8 cellular contexts compared by ENCODE assay signal in the genomic region with DNA sequence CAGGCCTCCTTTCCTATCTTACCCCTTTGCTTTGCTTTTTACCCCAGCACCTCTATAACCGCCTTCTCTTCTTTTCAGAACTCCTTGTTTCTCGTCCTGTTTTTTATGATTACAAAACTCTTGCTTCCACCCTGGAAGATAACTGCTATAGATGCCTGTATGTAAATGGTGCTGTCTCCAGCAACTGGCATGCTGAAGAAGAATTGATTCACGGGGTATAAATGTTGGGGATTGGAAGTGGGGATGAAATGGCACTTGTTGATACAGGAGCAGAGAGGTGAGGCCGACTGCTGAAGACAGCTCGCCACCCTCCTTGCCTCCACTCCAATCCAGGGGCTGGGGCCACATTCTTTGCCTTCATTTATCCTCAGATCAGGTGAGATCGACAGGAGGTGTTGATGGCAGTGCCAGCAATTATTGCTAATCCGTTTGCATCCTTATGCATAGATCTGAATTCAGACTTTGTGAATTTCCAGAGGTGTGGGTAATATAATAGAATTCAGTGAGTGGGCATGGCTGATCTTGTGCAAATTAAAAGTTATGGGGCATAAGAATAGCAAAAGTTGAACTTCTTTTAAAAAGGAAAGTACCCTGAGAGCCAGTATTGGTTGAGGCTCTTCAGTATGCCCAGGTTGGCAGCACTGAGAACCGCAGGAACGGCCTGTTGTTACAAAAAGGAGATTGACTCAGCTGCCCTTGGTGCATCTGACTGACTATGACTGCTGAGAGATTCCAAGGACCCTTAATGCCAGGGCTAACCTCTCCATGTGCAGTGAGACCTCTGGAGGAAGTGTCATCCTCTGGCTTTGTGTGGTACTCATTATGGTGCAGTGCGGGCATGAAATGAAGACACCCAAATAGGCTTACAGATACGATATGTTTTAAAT. TPM values are rescaled to one million over a fixed set of nuclear protein-coding genes. Genes with fewer than 3 reads are reported as not detected.
A peak's percentile ranks its signal among the peaks of the same experiment; 100 is the strongest.
DNase-seq lines count a peak whose midpoint lies in the region; TF ChIP-seq lines count a peak whose summit lies in the region.

No MANE protein-coding gene starts in this region.

- H3K9me3 ChIP-seq in HAP-1 (peaks cover 3% of the 10 kb centered on the region; the same call in 1 of the 2 replicates), esophagus (ENCODE audit: control insufficient read depth in 2 of 2, insufficient read depth in 1 of 2, low read depth in 1 of 2, low read length in 1 of 2) (no peaks in the 10 kb centered on the region), neural progenitor cell (ENCODE audit: low read depth) (no peaks in the 10 kb centered on the region)

- no peak overlapping the region for H2AFZ ChIP-seq in neural progenitor cell (replicated peaks)

- H3K36me3 ChIP-seq in HAP-1 (replicated peaks), result peaks cover 68% of the 10 kb centered on the region
- H3K36me3 ChIP-seq in esophagus (ENCODE audit: control insufficient read depth in 2 of 2, insufficient read depth in 2 of 2, low read length in 1 of 2), result peaks cover 0 to 5% of the 10 kb centered on the region in 2 donors
- H3K36me3 ChIP-seq in neural progenitor cell, result no peaks in the 10 kb centered on the region

- H3K4me1 Mint-ChIP-seq in neural progenitor cell, result peaks cover 66% of the 10 kb centered on the region

- no peak overlapping the region for H3K9ac ChIP-seq in neural progenitor cell

- H3K27ac ChIP-seq in esophagus (ENCODE audit: low read depth in 2 of 2, low read length in 1 of 2), result peak overlapping the region; percentile 70 to 96
- no peak overlapping the region for H3K27ac ChIP-seq in neural progenitor cell

- H3K27me3 Mint-ChIP-seq in neural progenitor cell (ENCODE audit: insufficient read depth, low read depth), result peaks cover 11% of the 10 kb centered on the region

- H3K4me1 ChIP-seq in HAP-1 (peaks cover 45% of the 10 kb centered on the region), esophagus (ENCODE audit: control insufficient read depth in 2 of 2, insufficient read depth in 2 of 2, low read length in 1 of 2) (peaks cover 2 to 4% of the 10 kb centered on the region in 2 donors), neural progenitor cell (peaks cover 16% of the 10 kb centered on the region)

- H3K4me3 ChIP-seq in AG10803 (ENCODE audit: low read length), result peak overlapping the region; percentile 99
- peak overlapping the region; percentile 87 for H3K4me3 ChIP-seq in HAP-1
- H3K4me3 ChIP-seq in esophagus (ENCODE audit: low read depth in 1 of 2, low read length in 2 of 2), result peak overlapping the region; percentile 24 to 100
- no peak overlapping the region for H3K4me3 ChIP-seq in neural progenitor cell

- no peak for TF ChIP-seq CTCF in AG10803 (conservative IDR thresholded peaks at IDR 0.05; ENCODE audit: low read length)
- no peak for TF ChIP-seq CTCF in neural progenitor cell (IDR thresholded peaks at IDR 0.05)

- peak overlapping the region; percentile 36 for H3K4me3 Mint-ChIP-seq in neural progenitor cell

- H3K4me2 ChIP-seq in neural progenitor cell, result no peak overlapping the region

- H4K20me1 ChIP-seq in neural progenitor cell (ENCODE audit: low read depth), result peaks cover 4% of the 10 kb centered on the region

- peaks cover 34% of the 10 kb centered on the region for H3K79me2 ChIP-seq in neural progenitor cell (ENCODE audit: low read depth)

- H3K27me3 ChIP-seq in HAP-1 (ENCODE audit: low read depth) (no peaks in the 10 kb centered on the region), esophagus (ENCODE audit: control insufficient read depth in 1 of 2, insufficient read depth in 2 of 2, low read length in 2 of 2) (no peaks in the 10 kb centered on the region), neural progenitor cell (no peaks in the 10 kb centered on the region)

- WGBS in esophagus, 2 donors, result 8 to 19% methylated on average over 11 of the region's 11 CpGs

- in situ Hi-C loops in HAP-1 (cut with MboI; ENCODE audit: low sequenced_read_pairs), result no loop called here

- H3K27ac Mint-ChIP-seq in neural progenitor cell, result no peak overlapping the region

- DNase-seq in AG10803 (ENCODE audit: low read depth), result peak; percentile 86
- peak in 1 of 2 experiments; percentile 49 for DNase-seq in HAP-1 (ENCODE audit: low spot score in 2 of 2)
- peak; percentile 62 for DNase-seq in activated CD4-positive, alpha-beta T cell treated with anti-CD3 and anti-CD28 coated beads for 48 hours
- DNase-seq in neural progenitor cell (ENCODE audit: low spot score), result no peak
- DNase-seq in NCI-H446 treated with DMSO at 0.1 percent for 48 hours (lab: John Stamatoyannopoulos, UW), result no peak
- DNase-seq in AG08395 (ENCODE audit: low spot score), result no peak
- no peak for DNase-seq in NCI-H128 (lab: John Stamatoyannopoulos, UW; ENCODE audit: unreplicated experiment)

- peaks cover 6% of the 10 kb centered on the region for H3F3A ChIP-seq in neural progenitor cell (ENCODE audit: low read depth)

- H3K9me3 Mint-ChIP-seq in neural progenitor cell, result no peaks in the 10 kb centered on the region

- peaks cover 5% of the 10 kb centered on the region for H3K36me3 Mint-ChIP-seq in neural progenitor cell

RNA-seq across cellular contexts. Expression of a gene that starts 5.3 kb away (rescaled TPM):
- polyA plus RNA-seq in esophagus, result 1,000 to 10,000 TPM in 1 of 2 donors, 100 to 1,000 TPM in 1; 536 to 1,203 TPM
- total RNA-seq in neural progenitor cell (ENCODE audit: low replicate concordance), result 2.8 and 4.0 TPM in 2 replicates

RNA-seq across cellular contexts. Expression of a gene that starts 41.5 kb away (rescaled TPM):
- polyA plus RNA-seq in esophagus, result 10 to 100 TPM; 25.2 to 27.8 TPM
- 5.8 and 28.3 TPM in 2 replicates for total RNA-seq in neural progenitor cell (ENCODE audit: low replicate concordance)

RNA-seq across cellular contexts. Expression of a gene that starts 45.5 kb away (rescaled TPM):
- polyA plus RNA-seq in esophagus, result 1 to 10 TPM; 2.4 to 6.0 TPM
- 0.47 and 1.2 TPM in 2 replicates for total RNA-seq in neural progenitor cell (ENCODE audit: low replicate concordance)

Comparison
In these comparisons a context has a peak if more than half of its experiments do, and no peak if none do; other contexts are left out.
1. DNase-seq: peak in AG10803 (single experiment) and activated CD4-positive, alpha-beta T cell treated with anti-CD3 and anti-CD28 coated beads for 48 hours (single experiment); none in neural progenitor cell (single experiment), NCI-H446 treated with DMSO at 0.1 percent for 48 hours (single experiment), AG08395 (single experiment) and NCI-H128 (single experiment).